Comparison of ENCODE assay signal across 15 cellular contexts in the genomic region with DNA sequence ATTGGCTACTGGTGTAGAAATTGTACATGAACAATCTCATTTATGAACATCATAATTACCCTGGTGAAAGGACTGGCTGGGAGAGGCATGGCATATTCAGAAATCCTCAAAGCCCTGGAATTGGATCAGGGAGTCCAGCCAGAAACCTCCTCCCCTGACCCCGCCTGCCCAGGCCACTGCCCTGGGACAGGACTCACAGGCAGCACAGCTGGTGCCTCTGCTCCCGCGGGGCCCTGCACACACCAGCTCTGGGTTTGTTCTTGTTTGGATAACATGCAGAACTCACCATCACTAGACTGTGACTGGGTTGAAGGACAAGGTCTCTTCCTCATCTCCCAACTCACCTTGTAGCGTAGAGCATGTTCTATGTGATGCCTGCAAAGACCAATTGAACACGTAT.
"Had no signal": no experiment of that assay in that cellular context is flagged by ENCODE, and none has a peak within 500 bp of the region (broad histone marks: within the 10 kb centered on the region; RNA-seq: fewer than 3 reads in every experiment).

No MANE protein-coding gene starts in this region.

- DNase-seq: central memory CD4-positive, alpha-beta T cell; effector CD8-positive, alpha-beta T cell; gastrocnemius medialis; immature natural killer cell; left colon; naive thymus-derived CD8-positive, alpha-beta T cell; psoas muscle; retina; stimulated activated CD4-positive, alpha-beta T cell treated with anti-CD3 and anti-CD28 coated beads, Interleukin-12 subunit alpha, Interleukin-12 subunit beta, amount 100 ng/mL, for 4 hours; stimulated activated naive CD4-positive, alpha-beta T cell had no signal

- H3K9me3 ChIP-seq: gastrocnemius medialis, neutrophil, psoas muscle, suprapubic skin, tibial nerve had no signal

- H3K27ac ChIP-seq: coronary artery, gastrocnemius medialis, neutrophil, psoas muscle, skin epidermis, suprapubic skin, tibial nerve had no signal

- H3K36me3 ChIP-seq: gastrocnemius medialis, neutrophil, suprapubic skin had no signal

- H3K4me1 ChIP-seq: gastrocnemius medialis, psoas muscle, suprapubic skin, tibial nerve had no signal

- H3K27ac Mint-ChIP-seq: naive thymus-derived CD8-positive, alpha-beta T cell had no signal

- H3K4me3 ChIP-seq: coronary artery, gastrocnemius medialis, psoas muscle, skin epidermis, suprapubic skin, tibial nerve had no signal

- H3K27me3 Mint-ChIP-seq: naive thymus-derived CD8-positive, alpha-beta T cell had no signal

- H3K9me3 Mint-ChIP-seq: immature natural killer cell had no signal

- H3K27me3 ChIP-seq: gastrocnemius medialis, neutrophil, suprapubic skin, tibial nerve had no signal

- H3K4me3 Mint-ChIP-seq: immature natural killer cell; naive thymus-derived CD8-positive, alpha-beta T cell had no signal
